ENCODE assay signal across 2 cellular contexts in the genomic region with DNA sequence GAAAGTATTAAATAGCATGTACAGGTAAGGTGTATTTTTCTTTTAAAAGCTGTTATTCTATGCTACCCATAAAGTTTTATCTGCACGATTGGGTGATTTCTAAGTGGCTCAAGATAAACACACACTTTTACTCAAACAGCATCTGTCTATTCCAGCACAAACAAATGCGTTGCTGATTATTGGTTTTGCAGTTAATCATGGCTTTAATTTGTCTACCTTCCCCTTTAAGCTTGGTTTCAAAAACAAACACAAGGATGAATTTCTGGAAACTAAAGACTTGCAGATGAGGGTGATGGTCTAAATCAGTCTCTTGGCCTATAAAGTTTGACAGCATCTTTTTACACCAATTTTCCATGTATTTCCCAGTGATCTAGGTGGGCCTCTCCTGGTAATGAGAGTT.
TF ChIP-seq lines count a peak whose summit lies in the region.

No MANE protein-coding gene starts in this region.

TF ChIP-seq in A549, 52 proteins besides CTCF, POLR2A, EP300 and RAD21 (continued from another document):
- TF ChIP-seq USF2 (IDR thresholded peaks at IDR 0.05) (no peak), HEYL (CRISPR knock-in tag; IDR thresholded peaks at IDR 0.05) (no peak), NFE2L2 (conservative IDR thresholded peaks at IDR 0.05; ENCODE audit: low read length) (no peak), KDM5A (IDR thresholded peaks at IDR 0.05) (no peak), SMC3 (IDR thresholded peaks at IDR 0.05) (no peak), ZSCAN20 (CRISPR knock-in tag; IDR thresholded peaks at IDR 0.05) (no peak), CBX8 (IDR thresholded peaks at IDR 0.05) (no peak), KDM1A (IDR thresholded peaks at IDR 0.05; ENCODE audit: low read depth) (no peak), JUN (IDR thresholded peaks at IDR 0.05) (no peak), RARB (CRISPR knock-in tag; IDR thresholded peaks at IDR 0.05) (no peak), MAZ (IDR thresholded peaks at IDR 0.05; ENCODE audit: borderline replicate concordance, low read depth, low read length) (no peak), E2F6 (IDR thresholded peaks at IDR 0.05; ENCODE audit: borderline replicate concordance, low read depth) (no peak), FOSL2 (IDR thresholded peaks at IDR 0.05) (no peak), FOSL2 (CRISPR knock-in tag; IDR thresholded peaks at IDR 0.05) (no peak), HDAC2 (IDR thresholded peaks at IDR 0.05) (no peak), CHD4 (IDR thresholded peaks at IDR 0.05; ENCODE audit: borderline replicate concordance) (no peak), FOSB (CRISPR knock-in tag; IDR thresholded peaks at IDR 0.05) (no peak), MAFK (IDR thresholded peaks at IDR 0.05; ENCODE audit: partially characterized antibody) (no peak), HOXA7 (CRISPR knock-in tag; IDR thresholded peaks at IDR 0.05) (no peak)
- TF ChIP-seq, protein P1, sequence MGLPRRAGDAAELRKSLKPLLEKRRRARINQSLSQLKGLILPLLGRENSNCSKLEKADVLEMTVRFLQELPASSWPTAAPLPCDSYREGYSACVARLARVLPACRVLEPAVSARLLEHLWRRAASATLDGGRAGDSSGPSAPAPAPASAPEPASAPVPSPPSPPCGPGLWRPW (IDR thresholded peaks at IDR 0.05) = no peak

TF ChIP-seq in GM23338, 12 proteins besides CTCF, POLR2A, EP300 and RAD21 (continued from another document):
- TF ChIP-seq REST (IDR thresholded peaks at IDR 0.05; ENCODE audit: unreplicated experiment) (no peak), ZNF462 (CRISPR knock-in tag; IDR thresholded peaks at IDR 0.05) (no peak), JUNB (IDR thresholded peaks at IDR 0.05; ENCODE audit: unreplicated experiment) (no peak), NANOG (IDR thresholded peaks at IDR 0.05; ENCODE audit: borderline replicate concordance) (no peak)
- TF ChIP-seq, protein P2, sequence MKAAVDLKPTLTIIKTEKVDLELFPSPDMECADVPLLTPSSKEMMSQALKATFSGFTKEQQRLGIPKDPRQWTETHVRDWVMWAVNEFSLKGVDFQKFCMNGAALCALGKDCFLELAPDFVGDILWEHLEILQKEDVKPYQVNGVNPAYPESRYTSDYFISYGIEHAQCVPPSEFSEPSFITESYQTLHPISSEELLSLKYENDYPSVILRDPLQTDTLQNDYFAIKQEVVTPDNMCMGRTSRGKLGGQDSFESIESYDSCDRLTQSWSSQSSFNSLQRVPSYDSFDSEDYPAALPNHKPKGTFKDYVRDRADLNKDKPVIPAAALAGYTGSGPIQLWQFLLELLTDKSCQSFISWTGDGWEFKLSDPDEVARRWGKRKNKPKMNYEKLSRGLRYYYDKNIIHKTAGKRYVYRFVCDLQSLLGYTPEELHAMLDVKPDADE (IDR thresholded peaks at IDR 0.05) = no peak
